19 cellular contexts compared by ENCODE assay signal in genomic region chr1:235455806-235456205, GRCh38. TPM values are rescaled to one million over a fixed set of nuclear protein-coding genes. Genes with fewer than 3 reads are reported as not detected.
DNase-seq lines count a peak whose midpoint lies in the region; ATAC-seq, FAIRE-seq and TF ChIP-seq lines count a peak whose summit lies in the region.
"Had no signal": no experiment of that assay in that cellular context is flagged by ENCODE, and none has a peak within 500 bp of the region (broad histone marks: within the 10 kb centered on the region; RNA-seq: fewer than 3 reads in every experiment).

No MANE protein-coding gene starts in this region.

- DNase-seq in NCI-H524 (lab: John Stamatoyannopoulos, UW) (peak; percentile 32 to 43), NCI-H524 treated with DMSO at 0.1 percent for 48 hours (lab: John Stamatoyannopoulos, UW) (no peak), NCI-H1694 (lab: John Stamatoyannopoulos, UW) (peak; percentile 71), NCI-H82 treated with DMSO at 0.1 percent for 48 hours (lab: John Stamatoyannopoulos, UW; ENCODE audit: unreplicated experiment) (peak; percentile 22), progenitor cell of endocrine pancreas (ENCODE audit: low spot score, unreplicated experiment) (no peak), retina (no peak), RCC 7860 (ENCODE audit: low spot score) (no peak)
- no peak for DNase-seq in activated T-cell treated with anti-CD3 and anti-CD28 coated beads, Interleukin-2, amount 50 U/mL, for 4 hours
- DNase-seq: COR-L47; DMS79 treated with DMSO at 0.1 percent for 48 hours; GDM1; NCI-H187 treated with DMSO at 0.1 percent for 48 hours; NCI-H226; NK-92 treated with Interleukin-12 subunit alpha and Interleukin-12 subunit beta, amount 100 ng/mL, for 24 hours; OCI-M1; T-cell had no signal

- no peaks in the 10 kb centered on the region for H3K27me3 Mint-ChIP-seq in progenitor cell of endocrine pancreas
- H3K27me3 Mint-ChIP-seq in activated T-cell treated with anti-CD3 and anti-CD28 coated beads, Interleukin-2, amount 50 U/mL, for 4 hours (ENCODE audit: low read depth), result no peaks in the 10 kb centered on the region
- H3K27me3 Mint-ChIP-seq: T-cell had no signal

- H3K36me3 Mint-ChIP-seq in progenitor cell of endocrine pancreas (ENCODE audit: insufficient read depth), result peaks cover 11% of the 10 kb centered on the region
- H3K36me3 Mint-ChIP-seq in activated T-cell treated with anti-CD3 and anti-CD28 coated beads, Interleukin-2, amount 50 U/mL, for 4 hours (ENCODE audit: insufficient read depth), result peaks cover 8% of the 10 kb centered on the region

- H3K4me3 Mint-ChIP-seq in progenitor cell of endocrine pancreas (ENCODE audit: low read depth), result no peak overlapping the region
- H3K4me3 Mint-ChIP-seq in activated T-cell treated with anti-CD3 and anti-CD28 coated beads, Interleukin-2, amount 50 U/mL, for 4 hours, result no peak overlapping the region
- H3K4me3 Mint-ChIP-seq: GM23338, T-cell had no signal

- H3K27ac Mint-ChIP-seq in progenitor cell of endocrine pancreas, result peak overlapping the region; percentile 83
- H3K27ac Mint-ChIP-seq: GM23338, T-cell had no signal

- H3K4me1 Mint-ChIP-seq in progenitor cell of endocrine pancreas (ENCODE audit: low read depth), result peaks cover 9% of the 10 kb centered on the region
- no peaks in the 10 kb centered on the region for H3K4me1 Mint-ChIP-seq in activated T-cell treated with anti-CD3 and anti-CD28 coated beads, Interleukin-2, amount 50 U/mL, for 4 hours (ENCODE audit: low read depth)
- H3K4me1 Mint-ChIP-seq: T-cell had no signal

- H3K9me3 Mint-ChIP-seq in progenitor cell of endocrine pancreas (ENCODE audit: low read depth), result no peaks in the 10 kb centered on the region
- no peaks in the 10 kb centered on the region for H3K9me3 Mint-ChIP-seq in activated T-cell treated with anti-CD3 and anti-CD28 coated beads, Interleukin-2, amount 50 U/mL, for 4 hours
- H3K9me3 Mint-ChIP-seq: GM23338, T-cell had no signal

- no peak for ATAC-seq in activated T-cell treated with anti-CD3 and anti-CD28 coated beads, Interleukin-2, amount 50 U/mL, for 4 hours
- ATAC-seq: GM23338, K562, T-cell had no signal

- no peak for TF ChIP-seq CTCF in progenitor cell of endocrine pancreas (IDR thresholded peaks at IDR 0.05; ENCODE audit: unreplicated experiment)

- no peak for FAIRE-seq in RCC 7860 (lab: Jason Lieb, UNC)
- FAIRE-seq: A204.1, K562 had no signal

RNA-seq across cellular contexts. Expression of gene B3GALNT2, which starts 48.4 kb away (rescaled TPM):
- 47.7 and 49.6 TPM in 2 replicates for total RNA-seq in progenitor cell of endocrine pancreas
- 10 to 100 TPM in 2 of 3 donors, 1 to 10 TPM in 1; 9.3 to 11.9 (median 10.2) TPM for total RNA-seq in activated T-cell treated with anti-CD3 and anti-CD28 coated beads, Interleukin-2, amount 50 U/mL, for 4 hours

Comparison
In these comparisons a context has a peak if more than half of its experiments do, and no peak if none do; other contexts are left out.
1. DNase-seq: peak in NCI-H524 (2 of 2), NCI-H1694 (single experiment) and NCI-H82 treated with DMSO at 0.1 percent for 48 hours (single experiment); none in NCI-H524 treated with DMSO at 0.1 percent for 48 hours (single experiment), progenitor cell of endocrine pancreas (single experiment), retina (single experiment), activated T-cell treated with anti-CD3 and anti-CD28 coated beads, Interleukin-2, amount 50 U/mL, for 4 hours (single experiment) and RCC 7860 (single experiment).